Comparison of ENCODE assay signal across 14 cellular contexts in the genomic region with DNA sequence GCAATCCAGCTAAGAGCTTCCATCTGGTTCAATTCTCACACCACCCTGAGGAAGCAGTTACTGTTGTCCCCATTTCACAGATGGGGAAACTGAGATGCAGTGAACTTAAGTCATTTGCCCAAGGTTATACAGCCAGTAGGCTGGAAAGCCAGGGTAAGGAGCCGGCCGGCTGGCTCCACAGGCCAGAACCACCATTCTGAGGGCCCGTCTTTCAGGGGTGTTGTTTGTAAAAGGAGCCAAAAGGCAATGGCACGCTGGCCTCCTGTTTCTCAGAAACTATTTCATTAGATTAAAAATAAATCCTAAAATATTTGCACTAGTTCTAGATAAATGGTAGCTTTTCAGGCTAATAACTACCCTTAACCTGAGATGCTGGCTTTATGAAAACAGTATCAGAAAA.
DNase-seq lines count a peak whose midpoint lies in the region; ATAC-seq and TF ChIP-seq lines count a peak whose summit lies in the region.
"Had no signal": no experiment of that assay in that cellular context is flagged by ENCODE, and none has a peak within 500 bp of the region (broad histone marks: within the 10 kb centered on the region; RNA-seq: fewer than 3 reads in every experiment).

No MANE protein-coding gene starts in this region.

- CTCF ChIA-PET in activated CD8-positive, alpha-beta T cell treated with anti-CD3 and anti-CD28 coated beads, Interleukin-2, amount 10 ng/mL, durations not matched to agents 7 days and 5 days (lab: Charles Lee) = interaction anchor here (2.1 kb wide), 1 partner anchor 214 kb away, joined by 6 read pairs; no protein-coding TSS in a partner anchor
- CTCF ChIA-PET in CD8-positive, alpha-beta T cell (lab: Charles Lee) = no interaction called here

- no peaks in the 10 kb centered on the region for H3K79me2 ChIP-seq in KMS-11 (ENCODE audit: insufficient read depth, low read depth)

- peak overlapping the region; percentile 58 for H3K27ac Mint-ChIP-seq in activated CD8-positive, alpha-beta T cell treated with anti-CD3 and anti-CD28 coated beads, Interleukin-2, amount 10 ng/mL, durations not matched to agents 7 days and 5 days
- no peak overlapping the region for H3K27ac Mint-ChIP-seq in CD8-positive, alpha-beta T cell

- H3K27ac ChIP-seq in KMS-11 = peak overlapping the region; percentile 45; the same call in 1 of the 2 replicates
- H3K27ac ChIP-seq in CD8-positive, alpha-beta T cell (ENCODE audit: low read depth, low read length) = no peak overlapping the region
- H3K27ac ChIP-seq: BLaER1 had no signal

- POLR2A ChIA-PET in activated CD8-positive, alpha-beta T cell treated with anti-CD3 and anti-CD28 coated beads, Interleukin-2, amount 10 ng/mL, durations not matched to agents 7 days and 5 days (lab: Charles Lee) = no interaction called here
- POLR2A ChIA-PET in CD8-positive, alpha-beta T cell (lab: Charles Lee) = no interaction called here

- no peak overlapping the region for H3K4me3 Mint-ChIP-seq in activated CD8-positive, alpha-beta T cell treated with anti-CD3 and anti-CD28 coated beads, Interleukin-2, amount 10 ng/mL, durations not matched to agents 7 days and 5 days
- no peak overlapping the region for H3K4me3 Mint-ChIP-seq in CD8-positive, alpha-beta T cell

- H3K9me3 Mint-ChIP-seq in activated CD8-positive, alpha-beta T cell treated with anti-CD3 and anti-CD28 coated beads, Interleukin-2, amount 10 ng/mL, durations not matched to agents 7 days and 5 days (ENCODE audit: insufficient read depth) = peaks cover 3% of the 10 kb centered on the region
- no peaks in the 10 kb centered on the region for H3K9me3 Mint-ChIP-seq in CD8-positive, alpha-beta T cell

- H3K4me1 Mint-ChIP-seq in activated CD8-positive, alpha-beta T cell treated with anti-CD3 and anti-CD28 coated beads, Interleukin-2, amount 10 ng/mL, durations not matched to agents 7 days and 5 days (ENCODE audit: low read depth) = peaks cover 33% of the 10 kb centered on the region
- peaks cover 19% of the 10 kb centered on the region for H3K4me1 Mint-ChIP-seq in CD8-positive, alpha-beta T cell (ENCODE audit: low read depth)

- H2AFZ ChIP-seq in KMS-11 (ENCODE audit: low read depth) = no peak overlapping the region

- H4K20me1 ChIP-seq in KMS-11 (ENCODE audit: insufficient read depth) = no peaks in the 10 kb centered on the region
- H4K20me1 ChIP-seq: BLaER1 had no signal

- no peak for ATAC-seq in activated CD8-positive, alpha-beta T cell treated with anti-CD3 and anti-CD28 coated beads, Interleukin-2, amount 10 ng/mL, durations not matched to agents 7 days and 5 days
- no peak for ATAC-seq in CD8-positive, alpha-beta T cell
- no peak for ATAC-seq in HG03108 (IDR thresholded peaks at IDR 0.05; ENCODE audit: unreplicated experiment)

- H3K36me3 ChIP-seq in KMS-11 (ENCODE audit: insufficient read depth) = no peaks in the 10 kb centered on the region
- H3K36me3 ChIP-seq in CD8-positive, alpha-beta T cell (ENCODE audit: insufficient read depth, low read length) = no peaks in the 10 kb centered on the region

- no peak for TF ChIP-seq CTCF in KMS-11 (conservative IDR thresholded peaks at IDR 0.05; ENCODE audit: low read depth, low read length)
- TF ChIP-seq CTCF in CD8-positive, alpha-beta T cell (IDR thresholded peaks at IDR 0.05) = no peak

- no peak overlapping the region for H3K9ac ChIP-seq in KMS-11
- H3K9ac ChIP-seq: BLaER1 had no signal

- DNase-seq in activated effector memory CD4-positive, alpha-beta T cell treated with anti-CD3 and anti-CD28 coated beads, Interleukin-2, amount 50 U/mL, for 16 hours = peak; percentile 10
- no peak for DNase-seq in activated effector memory CD4-positive, alpha-beta T cell treated with Interleukin-2 at 50 U/mL for 16 hours
- DNase-seq in activated CD8-positive, alpha-beta T cell treated with anti-CD3 and anti-CD28 coated beads, Interleukin-2, amount 10 ng/mL, durations not matched to agents 7 days and 5 days = no peak
- DNase-seq in mesenteric fat pad (ENCODE audit: low spot score) (peak; percentile 75), Kasumi-1 (lab: John Stamatoyannopoulos, UW) (no peak)
- no peak for DNase-seq in CD8-positive, alpha-beta T cell
- DNase-seq: Karpas-422, NCI-H1105 treated with DMSO at 0.1 percent for 48 hours, NCI-H1694 treated with DMSO at 0.1 percent for 48 hours, NCI-H82, SIG-M5 had no signal

- H3K27me3 ChIP-seq in KMS-11 (ENCODE audit: insufficient read depth, low read depth) = no peaks in the 10 kb centered on the region
- H3K27me3 ChIP-seq in CD8-positive, alpha-beta T cell (ENCODE audit: insufficient read depth, low read length) = no peaks in the 10 kb centered on the region

- intact Hi-C loops in CD8-positive, alpha-beta T cell (cut with DNase I, micrococcal nuclease) = no loop called here

- H3K4me3 ChIP-seq in KMS-11 (IDR thresholded peaks at IDR 0.05; ENCODE audit: insufficient read depth, low read depth, low read length) = no peak overlapping the region
- H3K4me3 ChIP-seq in CD8-positive, alpha-beta T cell (ENCODE audit: low read depth, low read length) = no peak overlapping the region
- H3K4me3 ChIP-seq: BLaER1 had no signal

- peak overlapping the region; percentile 45 for H3K4me2 ChIP-seq in KMS-11
- H3K4me2 ChIP-seq: BLaER1 had no signal

- H3K9me3 ChIP-seq in CD8-positive, alpha-beta T cell (ENCODE audit: low read length) = no peaks in the 10 kb centered on the region

- peaks cover 35% of the 10 kb centered on the region for H3K36me3 Mint-ChIP-seq in activated CD8-positive, alpha-beta T cell treated with anti-CD3 and anti-CD28 coated beads, Interleukin-2, amount 10 ng/mL, durations not matched to agents 7 days and 5 days (ENCODE audit: low read depth)
- H3K36me3 Mint-ChIP-seq in CD8-positive, alpha-beta T cell = peaks cover 4% of the 10 kb centered on the region

- no peaks in the 10 kb centered on the region for H3K27me3 Mint-ChIP-seq in activated CD8-positive, alpha-beta T cell treated with anti-CD3 and anti-CD28 coated beads, Interleukin-2, amount 10 ng/mL, durations not matched to agents 7 days and 5 days (ENCODE audit: low read depth)
- H3K27me3 Mint-ChIP-seq in CD8-positive, alpha-beta T cell (ENCODE audit: low read depth) = no peaks in the 10 kb centered on the region

- peaks cover 27% of the 10 kb centered on the region for H3K4me1 ChIP-seq in KMS-11 (ENCODE audit: low read depth, poor library complexity, severe bottlenecking)
- peaks cover 24% of the 10 kb centered on the region for H3K4me1 ChIP-seq in CD8-positive, alpha-beta T cell (ENCODE audit: insufficient read depth, low read length)

Comparison
In these comparisons a context has a peak if more than half of its experiments do, and no peak if none do; other contexts are left out.
1. DNase-seq: peak in activated effector memory CD4-positive, alpha-beta T cell treated with anti-CD3 and anti-CD28 coated beads, Interleukin-2, amount 50 U/mL, for 16 hours (single experiment) and mesenteric fat pad (single experiment); none in activated effector memory CD4-positive, alpha-beta T cell treated with Interleukin-2 at 50 U/mL for 16 hours (single experiment), activated CD8-positive, alpha-beta T cell treated with anti-CD3 and anti-CD28 coated beads, Interleukin-2, amount 10 ng/mL, durations not matched to agents 7 days and 5 days (single experiment), CD8-positive, alpha-beta T cell (0 of 7) and Kasumi-1 (0 of 2).